Comparison of ENCODE assay signal across 1 cellular context in genomic region chr22:31155425-31155824, GRCh38.
TF ChIP-seq lines count a peak whose summit lies in the region.

No MANE protein-coding gene starts in this region.

TF ChIP-seq in H1, 55 proteins besides CTCF, POLR2A, EP300 and RAD21:
- no peak for TF ChIP-seq CEBPB (IDR thresholded peaks at IDR 0.05; ENCODE audit: low read depth, low read length)
- no peak for TF ChIP-seq PHF8 (conservative IDR thresholded peaks at IDR 0.05; ENCODE audit: low read depth, low read length)
- TF ChIP-seq SUZ12 (IDR thresholded peaks at IDR 0.05; ENCODE audit: low read length): no peak
- TF ChIP-seq JUN (IDR thresholded peaks at IDR 0.05; ENCODE audit: low read depth, low read length): no peak
- no peak for TF ChIP-seq CHD1 (IDR thresholded peaks at IDR 0.05; ENCODE audit: low read depth, low read length)
- TF ChIP-seq RXRA (IDR thresholded peaks at IDR 0.05; ENCODE audit: insufficient read depth, low read depth, low read length): no peak
- TF ChIP-seq JUND (IDR thresholded peaks at IDR 0.05; ENCODE audit: low read length): no peak
- TF ChIP-seq FOSL1 (IDR thresholded peaks at IDR 0.05; ENCODE audit: insufficient read depth, low read depth, low read length): no peak
- no peak for TF ChIP-seq TAF1 (IDR thresholded peaks at IDR 0.05; ENCODE audit: low read depth, low read length)
- TF ChIP-seq HDAC2 (IDR thresholded peaks at IDR 0.05; ENCODE audit: borderline replicate concordance in 1 of 2, low read depth in 2 of 2, low read length in 2 of 2): no peak
- no peak for TF ChIP-seq KDM5A (IDR thresholded peaks at IDR 0.05; ENCODE audit: low read length)
- no peak for TF ChIP-seq KDM4A (IDR thresholded peaks at IDR 0.05; ENCODE audit: low read depth, low read length, severe bottlenecking)
- TF ChIP-seq RBBP5 (IDR thresholded peaks at IDR 0.05; ENCODE audit: borderline replicate concordance, low read depth, low read length): no peak
